Comparison of ENCODE assay signal across 30 cellular contexts in the genomic region with DNA sequence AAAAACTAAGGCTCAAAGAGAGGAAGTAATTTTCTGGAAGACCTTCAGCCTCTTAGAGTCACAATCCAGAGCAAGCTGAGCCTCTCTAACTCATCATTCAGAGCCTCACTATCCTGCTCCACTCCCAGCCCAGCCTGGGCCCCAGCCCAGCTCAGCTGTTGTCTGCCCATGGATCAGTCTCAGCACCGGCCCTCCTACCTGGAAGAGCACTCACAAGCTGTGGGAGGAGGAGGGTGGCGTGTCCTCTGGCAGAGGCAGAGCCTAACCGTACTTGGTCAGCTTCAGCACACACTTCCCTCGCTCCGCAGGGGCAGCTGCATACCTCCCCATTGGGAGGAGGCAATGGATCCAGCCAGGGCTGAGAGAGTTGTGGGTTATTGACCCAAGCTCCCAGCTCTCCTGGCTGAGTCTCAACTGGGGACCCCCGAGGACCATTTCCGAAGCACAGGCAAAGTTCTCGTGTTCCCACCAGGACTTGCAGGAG.
"Had no signal": no experiment of that assay in that cellular context is flagged by ENCODE, and none has a peak within 500 bp of the region (broad histone marks: within the 10 kb centered on the region; RNA-seq: fewer than 3 reads in every experiment).

No MANE protein-coding gene starts in this region.

- H3K4me3 Mint-ChIP-seq: activated CD4-positive, alpha-beta memory T cell treated with anti-CD3 and anti-CD28 coated beads for 36 hours; activated CD4-positive, alpha-beta T cell treated with anti-CD3 and anti-CD28 coated beads for 36 hours; activated CD4-positive, alpha-beta T cell treated with anti-CD3 and anti-CD28 coated beads, Interleukin-2, amount 10 ng/mL, durations not matched to agents 24 days and 14 days; activated CD8-positive, alpha-beta memory T cell treated with anti-CD3 and anti-CD28 coated beads, Interleukin-2, amount 10 ng/mL, durations not matched to agents 7 days and 5 days; activated CD8-positive, alpha-beta T cell treated with anti-CD3 and anti-CD28 coated beads, Interleukin-2, amount 10 ng/mL, durations not matched to agents 7 days and 5 days; activated naive CD4-positive, alpha-beta T cell treated with anti-CD3 and anti-CD28 coated beads for 36 hours; activated naive CD4-positive, alpha-beta T cell treated with anti-CD3 and anti-CD28 coated beads, Interleukin-2, amount 50 U/mL, for 24 hours; activated naive CD8-positive, alpha-beta T cell treated with anti-CD3 and anti-CD28 coated beads for 36 hours; activated naive CD8-positive, alpha-beta T cell treated with anti-CD3 and anti-CD28 coated beads, Interleukin-2, amount 50 U/mL, for 24 hours; activated T-helper 1 cell treated with anti-CD3 and anti-CD28 coated beads, Interleukin-12 subunit alpha, Interleukin-12 subunit beta, Interleukin-2, Interleukin-4 antibody, amounts not matched to agents 30 ng/mL and 10 ng/mL and 1 ng/mL, durations not matched to agents 14 hours and 24 hours and 36 hours had no signal

- H3K4me1 Mint-ChIP-seq: activated CD4-positive, alpha-beta T cell treated with anti-CD3 and anti-CD28 coated beads for 36 hours; activated CD4-positive, alpha-beta T cell treated with anti-CD3 and anti-CD28 coated beads, Interleukin-2, amount 10 ng/mL, durations not matched to agents 24 days and 14 days; activated CD8-positive, alpha-beta memory T cell treated with anti-CD3 and anti-CD28 coated beads, Interleukin-2, amount 10 ng/mL, durations not matched to agents 7 days and 5 days; activated naive CD4-positive, alpha-beta T cell treated with anti-CD3 and anti-CD28 coated beads, Interleukin-2, amount 50 U/mL, for 24 hours; activated naive CD8-positive, alpha-beta T cell treated with anti-CD3 and anti-CD28 coated beads for 36 hours; activated naive CD8-positive, alpha-beta T cell treated with anti-CD3 and anti-CD28 coated beads, Interleukin-2, amount 50 U/mL, for 24 hours had no signal

- H3K36me3 ChIP-seq: adrenal gland, colonic mucosa, esophagus squamous epithelium, gastroesophageal sphincter had no signal

- ATAC-seq: activated CD4-positive, alpha-beta T cell treated with anti-CD3 and anti-CD28 coated beads for 36 hours; activated CD8-positive, alpha-beta memory T cell treated with anti-CD3 and anti-CD28 coated beads, Interleukin-2, amount 10 ng/mL, durations not matched to agents 7 days and 5 days; activated CD8-positive, alpha-beta T cell treated with anti-CD3 and anti-CD28 coated beads, Interleukin-2, amount 10 ng/mL, durations not matched to agents 7 days and 5 days; activated naive CD8-positive, alpha-beta T cell treated with anti-CD3 and anti-CD28 coated beads, Interleukin-2, amount 50 U/mL, for 24 hours; body of pancreas; gastroesophageal sphincter had no signal

- H3K27me3 Mint-ChIP-seq: activated CD4-positive, alpha-beta T cell treated with anti-CD3 and anti-CD28 coated beads, Interleukin-2, amount 10 ng/mL, durations not matched to agents 24 days and 14 days had no signal

- H3K27ac Mint-ChIP-seq: activated CD4-positive, alpha-beta memory T cell treated with anti-CD3 and anti-CD28 coated beads for 36 hours; activated CD4-positive, alpha-beta T cell treated with anti-CD3 and anti-CD28 coated beads for 36 hours; activated CD4-positive, alpha-beta T cell treated with anti-CD3 and anti-CD28 coated beads, Interleukin-2, amount 10 ng/mL, durations not matched to agents 24 days and 14 days; activated CD8-positive, alpha-beta memory T cell treated with anti-CD3 and anti-CD28 coated beads, Interleukin-2, amount 10 ng/mL, durations not matched to agents 7 days and 5 days; activated CD8-positive, alpha-beta T cell treated with anti-CD3 and anti-CD28 coated beads, Interleukin-2, amount 10 ng/mL, durations not matched to agents 7 days and 5 days; activated naive CD4-positive, alpha-beta T cell treated with anti-CD3 and anti-CD28 coated beads for 36 hours; activated naive CD4-positive, alpha-beta T cell treated with anti-CD3 and anti-CD28 coated beads, Interleukin-2, amount 50 U/mL, for 24 hours; activated naive CD8-positive, alpha-beta T cell treated with anti-CD3 and anti-CD28 coated beads for 36 hours; activated naive CD8-positive, alpha-beta T cell treated with anti-CD3 and anti-CD28 coated beads, Interleukin-2, amount 50 U/mL, for 24 hours; activated T-helper 1 cell treated with anti-CD3 and anti-CD28 coated beads, Interleukin-12 subunit alpha, Interleukin-12 subunit beta, Interleukin-2, Interleukin-4 antibody, amounts not matched to agents 30 ng/mL and 10 ng/mL and 1 ng/mL, durations not matched to agents 14 hours and 24 hours and 36 hours; activated T-helper 2 cell treated with anti-CD3 and anti-CD28 coated beads, Interferon-gamma antibody, Interleukin-2, Interleukin-4, amounts not matched to agents 10 μg/mL and 5 μg/mL and 100 μg/mL, durations not matched to agents 14 hours and 24 hours and 36 hours had no signal

- H3K27me3 ChIP-seq: adrenal gland, body of pancreas, colonic mucosa had no signal

- H3K4me1 ChIP-seq: adrenal gland, body of pancreas, colonic mucosa, esophagus squamous epithelium, gastroesophageal sphincter had no signal

- H3K4me3 ChIP-seq: adrenal gland, body of pancreas, colonic mucosa, esophagus squamous epithelium, gastroesophageal sphincter had no signal

- H3K27ac ChIP-seq: adrenal gland, body of pancreas, colonic mucosa, epithelial cell of prostate, esophagus squamous epithelium, gastroesophageal sphincter had no signal

- DNase-seq: activated CD4-positive, alpha-beta memory T cell treated with anti-CD3 and anti-CD28 coated beads for 36 hours; activated CD4-positive, alpha-beta T cell treated with anti-CD3 and anti-CD28 coated beads for 36 hours; activated CD4-positive, alpha-beta T cell treated with anti-CD3 and anti-CD28 coated beads, Interleukin-2, amount 10 ng/mL, durations not matched to agents 24 days and 14 days; activated CD4-positive, CD25-positive, alpha-beta regulatory T cell; activated CD4-positive, CD25-positive, alpha-beta regulatory T cell treated with anti-CD3 and anti-CD28 coated beads, Interleukin-2, amount 50 U/mL, for 72 hours; activated CD8-positive, alpha-beta memory T cell treated with anti-CD3 and anti-CD28 coated beads, Interleukin-2, amount 10 ng/mL, durations not matched to agents 7 days and 5 days; activated CD8-positive, alpha-beta memory T cell treated with anti-CD3 and anti-CD28 coated beads, Interleukin-2, amount 50 U/mL, for 4 hours; activated CD8-positive, alpha-beta T cell treated with anti-CD3 and anti-CD28 coated beads, Interleukin-2, amount 10 ng/mL, durations not matched to agents 7 days and 5 days; activated effector memory CD4-positive, alpha-beta T cell treated with anti-CD3 and anti-CD28 coated beads, Interleukin-2, amount 50 U/mL, for 16 hours; activated naive CD4-positive, alpha-beta T cell treated with anti-CD3 and anti-CD28 coated beads for 36 hours; activated naive CD8-positive, alpha-beta T cell treated with anti-CD3 and anti-CD28 coated beads for 36 hours; activated naive CD8-positive, alpha-beta T cell treated with anti-CD3 and anti-CD28 coated beads, Interleukin-2, amount 50 U/mL, for 24 hours; activated T-cell treated with anti-CD3 and anti-CD28 coated beads, Interleukin-2, amount 50 U/mL, for 1 hour; activated T-cell treated with anti-CD3 and anti-CD28 coated beads, Interleukin-2, amount 50 U/mL, for 48 hours; adrenal gland; amygdala; aorta; body of pancreas; caudate nucleus; colonic mucosa; effector CD8-positive, alpha-beta T cell; esophagus squamous epithelium; foreskin melanocyte; head of caudate nucleus; T-helper 2 cell had no signal

- H3K36me3 Mint-ChIP-seq: activated CD4-positive, alpha-beta memory T cell treated with anti-CD3 and anti-CD28 coated beads for 36 hours; activated CD8-positive, alpha-beta memory T cell treated with anti-CD3 and anti-CD28 coated beads, Interleukin-2, amount 10 ng/mL, durations not matched to agents 7 days and 5 days; activated naive CD4-positive, alpha-beta T cell treated with anti-CD3 and anti-CD28 coated beads, Interleukin-2, amount 50 U/mL, for 24 hours; activated naive CD8-positive, alpha-beta T cell treated with anti-CD3 and anti-CD28 coated beads for 36 hours had no signal

- H3K9me3 Mint-ChIP-seq: activated CD4-positive, alpha-beta T cell treated with anti-CD3 and anti-CD28 coated beads, Interleukin-2, amount 10 ng/mL, durations not matched to agents 24 days and 14 days; activated T-helper 2 cell treated with anti-CD3 and anti-CD28 coated beads, Interferon-gamma antibody, Interleukin-2, Interleukin-4, amounts not matched to agents 10 μg/mL and 5 μg/mL and 100 μg/mL, durations not matched to agents 14 hours and 24 hours and 36 hours had no signal

- H3K9me3 ChIP-seq: adrenal gland, colonic mucosa, esophagus squamous epithelium had no signal
